ENCODE assay signal across 8 cellular contexts in genomic region chrX:24464498-24464835, GRCh38. TPM values are rescaled to one million over a fixed set of nuclear protein-coding genes. Genes with fewer than 3 reads are reported as not detected.
DNase-seq lines count a peak whose midpoint lies in the region; ATAC-seq and TF ChIP-seq lines count a peak whose summit lies in the region.

No MANE protein-coding gene starts in this region.

- H3K27ac ChIP-seq in CD4-positive, CD25-positive, alpha-beta regulatory T cell (ENCODE audit: insufficient read depth, low read length, poor library complexity, severe bottlenecking): peak overlapping the region; percentile 86
- no peak overlapping the region for H3K27ac ChIP-seq in OCI-LY1 (ENCODE audit: low read depth, low read length, poor library complexity, severe bottlenecking)
- no peak overlapping the region for H3K27ac ChIP-seq in endodermal cell (ENCODE audit: low read depth, low read length)
- peak overlapping the region; percentile 91 for H3K27ac ChIP-seq in neutrophil

- DNase-seq in CD4-positive, CD25-positive, alpha-beta regulatory T cell: no peak
- DNase-seq in endodermal cell (no peak), SIG-M5 treated with dmso at 0.1 percent for 504 hours (lab: John Stamatoyannopoulos, UW; ENCODE audit: unreplicated experiment) (no peak), mesenteric fat pad (ENCODE audit: low spot score) (no peak), EL (no peak)

- H3K9me3 Mint-ChIP-seq in CD4-positive, CD25-positive, alpha-beta regulatory T cell: no peaks in the 10 kb centered on the region
- H3K9me3 Mint-ChIP-seq in endodermal cell: no peaks in the 10 kb centered on the region

- H3K4me3 ChIP-seq in CD4-positive, CD25-positive, alpha-beta regulatory T cell (ENCODE audit: low read depth, low read length): peak overlapping the region; percentile 71
- H3K4me3 ChIP-seq in OCI-LY1 (ENCODE audit: low read depth, low read length, poor library complexity, severe bottlenecking): peak overlapping the region; percentile 88
- H3K4me3 ChIP-seq in endodermal cell (ENCODE audit: low read length): peak overlapping the region; percentile 82
- peak overlapping the region; percentile 74 to 76 for H3K4me3 ChIP-seq in neutrophil (ENCODE audit: low read depth in 1 of 2, low read length in 1 of 2)

- H4K20me1 ChIP-seq in OCI-LY1 (ENCODE audit: insufficient read depth, low read length): no peaks in the 10 kb centered on the region

- peak overlapping the region; percentile 89 for H3K4me2 ChIP-seq in OCI-LY1 (ENCODE audit: low read length)

- no peak overlapping the region for H2AFZ ChIP-seq in OCI-LY1 (ENCODE audit: low read length)

- WGBS in endodermal cell (ENCODE audit: insufficient coverage in 1 of 2, insufficient read length in 1 of 2), 2 experiments: 8% methylated on average over 5 of the region's 5 CpGs; no CpG with 5 or more reads in 1 of the 2 experiments

- TF ChIP-seq CTCF in OCI-LY1 (IDR thresholded peaks at IDR 0.05; ENCODE audit: low read length) (no peak), endodermal cell (conservative IDR thresholded peaks at IDR 0.05) (no peak), neutrophil (IDR thresholded peaks at IDR 0.05) (no peak)

- H3K9ac ChIP-seq in OCI-LY1 (ENCODE audit: low read length): peak overlapping the region; percentile 79
- peak overlapping the region; percentile 41 for H3K9ac ChIP-seq in endodermal cell (ENCODE audit: extremely low read depth, low read length, poor library complexity, severe bottlenecking)

- peaks cover 23% of the 10 kb centered on the region for H3K4me1 ChIP-seq in CD4-positive, CD25-positive, alpha-beta regulatory T cell (ENCODE audit: control insufficient read depth, insufficient read depth, low read length, poor library complexity, severe bottlenecking)
- peaks cover 48% of the 10 kb centered on the region for H3K4me1 ChIP-seq in OCI-LY1 (ENCODE audit: insufficient read depth, low read length, severe bottlenecking)
- no peaks in the 10 kb centered on the region for H3K4me1 ChIP-seq in endodermal cell (ENCODE audit: control insufficient read depth, insufficient read depth, low read length)
- peaks cover 26 to 36% of the 10 kb centered on the region in 2 experiments for H3K4me1 ChIP-seq in neutrophil (ENCODE audit: control insufficient read depth in 1 of 2, insufficient read depth in 1 of 2, low read depth in 1 of 2, low read length in 1 of 2)

- H3K4me1 Mint-ChIP-seq in CD4-positive, CD25-positive, alpha-beta regulatory T cell: peaks cover 0 to 38% (median 20%) of the 10 kb centered on the region in 4 donors
- peaks cover 10% of the 10 kb centered on the region for H3K4me1 Mint-ChIP-seq in endodermal cell

- peaks cover 2% of the 10 kb centered on the region for H3K27me3 Mint-ChIP-seq in CD4-positive, CD25-positive, alpha-beta regulatory T cell
- peaks cover 6% of the 10 kb centered on the region for H3K27me3 Mint-ChIP-seq in endodermal cell (ENCODE audit: insufficient read depth)

- no peaks in the 10 kb centered on the region for H3K9me3 ChIP-seq in CD4-positive, CD25-positive, alpha-beta regulatory T cell (ENCODE audit: control insufficient read depth in 2 of 2, low read length in 2 of 2)
- no peaks in the 10 kb centered on the region for H3K9me3 ChIP-seq in OCI-LY1 (ENCODE audit: low read length)
- H3K9me3 ChIP-seq in endodermal cell (ENCODE audit: control insufficient read depth, low read length): no peaks in the 10 kb centered on the region
- no peaks in the 10 kb centered on the region for H3K9me3 ChIP-seq in neutrophil

- H3K27ac Mint-ChIP-seq in CD4-positive, CD25-positive, alpha-beta regulatory T cell: peak overlapping the region; percentile 93 to 94 (median 93)
- H3K27ac Mint-ChIP-seq in endodermal cell: peak overlapping the region; percentile 96

- no peaks in the 10 kb centered on the region for H3K36me3 Mint-ChIP-seq in CD4-positive, CD25-positive, alpha-beta regulatory T cell
- H3K36me3 Mint-ChIP-seq in endodermal cell (ENCODE audit: low read depth): no peaks in the 10 kb centered on the region

- 0 out of 2 replicates have a peak, but pooled peaks cover 4% of the 10 kb centered on the region for H3K79me2 ChIP-seq in OCI-LY1 (ENCODE audit: insufficient read depth, low read length)

- H3K27me3 ChIP-seq in CD4-positive, CD25-positive, alpha-beta regulatory T cell (ENCODE audit: control insufficient read depth, insufficient read depth, low read length): no peaks in the 10 kb centered on the region
- H3K27me3 ChIP-seq in OCI-LY1 (ENCODE audit: insufficient read depth, low read length) (no peaks in the 10 kb centered on the region), endodermal cell (ENCODE audit: control insufficient read depth, insufficient read depth, low read length, poor library complexity, severe bottlenecking) (no peaks in the 10 kb centered on the region), neutrophil (no peaks in the 10 kb centered on the region)

- H3K36me3 ChIP-seq in CD4-positive, CD25-positive, alpha-beta regulatory T cell (ENCODE audit: control insufficient read depth, insufficient read depth, low read length): no peaks in the 10 kb centered on the region
- H3K36me3 ChIP-seq in OCI-LY1 (ENCODE audit: insufficient read depth, low read length) (no peaks in the 10 kb centered on the region), endodermal cell (ENCODE audit: control insufficient read depth, insufficient read depth, low read length) (no peaks in the 10 kb centered on the region), neutrophil (no peaks in the 10 kb centered on the region)

- no peaks in the 10 kb centered on the region; the same call in 1 of the 2 replicates for H3F3A ChIP-seq in OCI-LY1 (ENCODE audit: insufficient read depth, low read length)

- H3K9me2 ChIP-seq in OCI-LY1 (ENCODE audit: low read depth, low read length): no peaks in the 10 kb centered on the region

- peak overlapping the region; percentile 85 to 90 (median 86) for H3K4me3 Mint-ChIP-seq in CD4-positive, CD25-positive, alpha-beta regulatory T cell
- H3K4me3 Mint-ChIP-seq in endodermal cell: peak overlapping the region; percentile 78

- ATAC-seq in CD4-positive, CD25-positive, alpha-beta regulatory T cell (ENCODE audit: low read depth in 2 of 2): no peak
- no peak for ATAC-seq in GM21576 (IDR thresholded peaks at IDR 0.05; ENCODE audit: unreplicated experiment)

RNA-seq across cellular contexts. Expression of gene PDK3, which starts 0.6 kb away (rescaled TPM):
- total RNA-seq in CD4-positive, CD25-positive, alpha-beta regulatory T cell: 11.3 TPM
- polyA plus RNA-seq in CD4-positive, CD25-positive, alpha-beta regulatory T cell: 10 to 100 TPM; 29.7 to 33.9 (median 33.4) TPM
- total RNA-seq in endodermal cell (10 to 100 TPM; 14.9 to 21.9 TPM), mesenteric fat pad (8.5 TPM)
- polyA plus RNA-seq in endodermal cell (2013, experiment 1 of 2): 10.3 TPM
- polyA plus RNA-seq in endodermal cell (2013, experiment 2 of 2): 11.2 TPM

Comparison
In these comparisons a context has a peak if more than half of its experiments do, and no peak if none do; other contexts are left out.
1. H3K27ac ChIP-seq: peak in CD4-positive, CD25-positive, alpha-beta regulatory T cell (single experiment) and neutrophil (single experiment); none in OCI-LY1 (single experiment) and endodermal cell (single experiment).
2. Peak in every context shown above with its lines, with median percentiles within 50 percentile points of each other: H3K4me3 ChIP-seq.